35 cellular contexts compared by ENCODE assay signal in genomic region chr2:1938986-1939385, GRCh38.
"Had no signal": no experiment of that assay in that cellular context is flagged by ENCODE, and none has a peak within 500 bp of the region (broad histone marks: within the 10 kb centered on the region; RNA-seq: fewer than 3 reads in every experiment).

No MANE protein-coding gene starts in this region.

- DNase-seq: Karpas-422, Kasumi-1, KBM-7, KG1, MG63, MM.1S, MV-4-11, NCI-H1048, NCI-H1092, NCI-H1092 treated with DMSO at 0.1 percent for 48 hours, NCI-H1105, NCI-H1105 treated with DMSO at 0.1 percent for 48 hours, NCI-H1417, NCI-H1417 treated with DMSO at 0.1 percent for 48 hours, NCI-H1436, NCI-H1436 treated with DMSO at 0.1 percent for 48 hours, NCI-H1694, NCI-H1694 treated with DMSO at 0.1 percent for 48 hours, NCI-H187 treated with DMSO at 0.1 percent for 48 hours, NCI-H1930, NCI-H2029, NCI-H2029 treated with DMSO at 0.1 percent for 48 hours, NCI-H2081, NCI-H2081 treated with DMSO at 0.1 percent for 48 hours, NCI-H2171, NCI-H2171 treated with DMSO at 0.1 percent for 48 hours, NCI-H2227 treated with DMSO at 0.1 percent for 48 hours, NCI-H226, NCI-H345, NCI-H446, NCI-H446 treated with DMSO at 0.1 percent for 48 hours, NCI-H510A, NCI-H510A treated with DMSO at 0.1 percent for 48 hours, NCI-H524 had no signal

- H3K36me3 ChIP-seq: MG63 had no signal

- H3K4me2 ChIP-seq: KMS-11 had no signal

- H3K27ac ChIP-seq: KMS-11 had no signal

- H3K9ac ChIP-seq: KMS-11 had no signal

- H3K27me3 ChIP-seq: MG63 had no signal

- H3K4me3 ChIP-seq: MG63 had no signal

- H3K9me3 ChIP-seq: MG63 had no signal
